ENCODE assay signal across 29 cellular contexts in the genomic region with DNA sequence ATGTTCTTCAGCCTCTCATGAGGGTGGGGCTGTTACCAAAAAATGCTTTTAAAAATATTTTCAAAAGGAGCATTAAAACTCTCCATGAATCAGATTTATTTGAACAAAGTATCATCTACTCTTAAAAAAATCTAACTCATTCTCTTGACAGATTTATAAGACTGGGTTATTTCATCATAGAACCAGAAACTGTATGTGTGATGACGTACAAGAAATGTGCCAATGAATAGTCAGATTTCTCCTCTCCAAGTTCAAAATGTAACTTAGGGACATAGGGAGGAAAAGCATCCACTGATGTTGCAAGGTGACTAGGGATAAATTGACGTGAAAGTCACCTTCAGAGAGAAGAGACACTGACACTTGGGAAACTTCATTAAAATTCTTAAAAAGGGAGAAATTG.
"Had no signal": no experiment of that assay in that cellular context is flagged by ENCODE, and none has a peak within 500 bp of the region (broad histone marks: within the 10 kb centered on the region; RNA-seq: fewer than 3 reads in every experiment).

No MANE protein-coding gene starts in this region.

- H3K9me3 Mint-ChIP-seq: activated B cell treated with CpG ODN at 0.5 μM for 24 hours; activated CD8-positive, alpha-beta T cell treated with anti-CD3 and anti-CD28 coated beads for 36 hours; activated T-helper 17 cell treated with anti-CD3 and anti-CD28 coated beads, Interleukin-2, amount 50 U/mL, for 72 hours; dendritic cell treated with granulocyte-macrophage colony-stimulating factor and Interleukin-4, amounts not matched to agents 40 ng/mL and 50 ng/mL, for 4 days; T-helper 1 cell treated with Interleukin-12 subunit alpha and Interleukin-12 subunit beta and Interleukin-4 antibody, amounts not matched to agents 30 μg/mL and 1 μg/mL, for 36 hours had no signal

- H3K27ac Mint-ChIP-seq: activated B cell treated with CpG ODN at 0.5 μM for 24 hours; activated CD8-positive, alpha-beta T cell treated with anti-CD3 and anti-CD28 coated beads for 36 hours; activated naive CD8-positive, alpha-beta T cell; activated T-helper 17 cell treated with anti-CD3 and anti-CD28 coated beads, Interleukin-2, amount 50 U/mL, for 72 hours; dendritic cell treated with granulocyte-macrophage colony-stimulating factor and Interleukin-4, amounts not matched to agents 40 ng/mL and 50 ng/mL, for 4 days; endodermal cell; T-helper 1 cell treated with Interleukin-12 subunit alpha and Interleukin-12 subunit beta and Interleukin-4 antibody, amounts not matched to agents 30 μg/mL and 1 μg/mL, for 36 hours; T-helper 2 cell treated with Interferon-gamma antibody and Interleukin-4, amounts not matched to agents 5 μg/mL and 100 μg/mL, for 36 hours had no signal

- ATAC-seq: activated CD4-positive, CD25-positive, alpha-beta regulatory T cell treated with anti-CD3 and anti-CD28 coated beads, Interleukin-2, amount 50 U/mL, for 24 hours; activated CD8-positive, alpha-beta T cell treated with anti-CD3 and anti-CD28 coated beads for 36 hours; activated T-cell treated with anti-CD3 and anti-CD28 coated beads, Interleukin-2, amount 50 U/mL, for 4 hours; activated T-helper 17 cell treated with anti-CD3 and anti-CD28 coated beads, Interleukin-2, amount 50 U/mL, for 72 hours; esophagus mucosa had no signal

- H3K4me1 Mint-ChIP-seq: activated T-helper 17 cell treated with anti-CD3 and anti-CD28 coated beads, Interleukin-2, amount 50 U/mL, for 72 hours; central memory CD8-positive, alpha-beta T cell; endodermal cell had no signal

- H3K27me3 Mint-ChIP-seq: activated B cell treated with CpG ODN at 0.5 μM for 24 hours; activated CD8-positive, alpha-beta T cell treated with anti-CD3 and anti-CD28 coated beads for 36 hours; activated naive CD8-positive, alpha-beta T cell; activated T-helper 17 cell treated with anti-CD3 and anti-CD28 coated beads, Interleukin-2, amount 50 U/mL, for 72 hours; central memory CD8-positive, alpha-beta T cell; dendritic cell treated with granulocyte-macrophage colony-stimulating factor and Interleukin-4, amounts not matched to agents 40 ng/mL and 50 ng/mL, for 4 days had no signal

- H3K4me3 ChIP-seq: coronary artery, dorsolateral prefrontal cortex had no signal

- H3K4me3 Mint-ChIP-seq: activated B cell treated with CpG ODN at 0.5 μM for 24 hours; activated CD8-positive, alpha-beta T cell treated with anti-CD3 and anti-CD28 coated beads for 36 hours; activated naive CD8-positive, alpha-beta T cell; activated T-cell treated with anti-CD3 and anti-CD28 coated beads, Interleukin-2, amount 50 U/mL, for 4 hours; activated T-helper 17 cell treated with anti-CD3 and anti-CD28 coated beads, Interleukin-2, amount 50 U/mL, for 72 hours; central memory CD8-positive, alpha-beta T cell; dendritic cell treated with granulocyte-macrophage colony-stimulating factor and Interleukin-4, amounts not matched to agents 40 ng/mL and 50 ng/mL, for 4 days; endodermal cell; T-helper 1 cell treated with Interleukin-12 subunit alpha and Interleukin-12 subunit beta and Interleukin-4 antibody, amounts not matched to agents 30 μg/mL and 1 μg/mL, for 36 hours; T-helper 2 cell treated with Interferon-gamma antibody and Interleukin-4, amounts not matched to agents 5 μg/mL and 100 μg/mL, for 36 hours had no signal

- H3K36me3 Mint-ChIP-seq: activated naive CD8-positive, alpha-beta T cell had no signal

- H3K36me3 ChIP-seq: brain microvascular endothelial cell, WERI-Rb-1 had no signal

- H3K27me3 ChIP-seq: brain microvascular endothelial cell, dorsolateral prefrontal cortex had no signal

- DNase-seq: activated B cell treated with CpG ODN at 0.5 μM for 24 hours; activated CD4-positive, alpha-beta T cell treated with anti-CD3 and anti-CD28 coated beads for 48 hours; activated CD4-positive, alpha-beta T cell treated with anti-CD3 and anti-CD28 coated beads, Interleukin-2, amount 50 U/mL, for 1 hour; activated CD4-positive, alpha-beta T cell treated with anti-CD3 and anti-CD28 coated beads, Interleukin-2, amount 50 U/mL, for 48 hours; activated CD8-positive, alpha-beta memory T cell treated with anti-CD3 and anti-CD28 coated beads for 24 hours; activated CD8-positive, alpha-beta T cell treated with anti-CD3 and anti-CD28 coated beads for 36 hours; activated effector memory CD4-positive, alpha-beta T cell treated with Interleukin-2 at 50 U/mL for 16 hours; activated gamma-delta T cell treated with Interleukin-2 at 50 U/mL for 16 hours; activated naive CD4-positive, alpha-beta T cell treated with anti-CD3 and anti-CD28 coated beads, Interleukin-2, amount 50 U/mL, for 16 hours; activated naive CD4-positive, alpha-beta T cell treated with Interleukin-2 at 50 U/mL for 16 hours; activated T-cell treated with anti-CD3 and anti-CD28 coated beads, Interleukin-2, amount 50 U/mL, for 4 hours; amniotic stem cell; anterior cingulate cortex; brain microvascular endothelial cell; dorsolateral prefrontal cortex; effector memory CD4-positive, alpha-beta T cell; endodermal cell; head of caudate nucleus; T1000; WERI-Rb-1 had no signal

- H3K27ac ChIP-seq: brain microvascular endothelial cell, coronary artery, dorsolateral prefrontal cortex, WERI-Rb-1 had no signal
